ENCODE assay signal across 8 cellular contexts in the genomic region with DNA sequence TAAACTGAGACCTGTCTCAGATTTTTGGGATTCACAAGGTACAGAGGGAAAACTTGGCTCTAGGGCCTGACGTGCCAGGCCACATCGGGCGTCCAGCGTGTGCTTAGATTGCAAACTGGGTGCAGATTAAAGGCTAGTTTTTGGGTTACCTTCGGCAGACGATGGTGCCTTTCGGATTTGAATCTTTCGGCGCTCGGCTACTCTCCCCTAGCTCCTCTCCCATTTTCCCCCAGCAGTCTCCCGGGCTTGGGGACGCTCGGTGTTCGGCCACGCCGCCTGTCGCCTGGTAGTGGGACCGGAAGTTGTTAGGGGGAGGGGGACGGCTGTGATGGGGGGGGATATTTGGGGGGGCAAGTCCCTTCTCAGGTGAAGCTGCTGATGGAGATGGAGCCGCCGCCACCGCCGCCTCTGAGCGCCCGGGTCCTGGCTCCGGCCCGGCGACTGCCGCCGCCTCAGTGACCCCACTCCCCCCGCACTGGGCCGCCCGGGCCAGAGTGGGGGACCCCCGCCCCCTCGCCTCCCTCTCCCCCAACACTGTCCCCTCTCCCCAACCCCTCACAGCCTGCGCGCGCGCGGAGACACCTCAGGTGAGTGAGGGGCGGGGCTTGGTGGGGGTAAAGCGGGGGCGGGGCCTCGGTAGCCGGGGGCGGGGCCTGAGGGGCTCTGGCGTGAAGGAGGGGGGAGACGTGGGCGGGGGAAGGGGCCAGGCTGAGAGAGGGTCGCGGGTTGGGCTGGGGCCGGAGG. TPM values are rescaled to one million over a fixed set of nuclear protein-coding genes. Genes with fewer than 3 reads are reported as not detected.
A peak's percentile ranks its signal among the peaks of the same experiment; 100 is the strongest.
DNase-seq lines count a peak whose midpoint lies in the region; ATAC-seq and TF ChIP-seq lines count a peak whose summit lies in the region.

No MANE protein-coding gene starts in this region.

- ATAC-seq in GM19023 (IDR thresholded peaks at IDR 0.05; ENCODE audit: unreplicated experiment) (peak; percentile 78), HG03457 (IDR thresholded peaks at IDR 0.05; ENCODE audit: unreplicated experiment) (peak; percentile 63)

- peak; percentile 92 for DNase-seq in ACHN
- peak; percentile 87 for DNase-seq in NCI-H748 treated with DMSO at 0.1 percent for 48 hours (lab: John Stamatoyannopoulos, UW)
- DNase-seq in activated CD4-positive, alpha-beta memory T cell treated with anti-CD3 and anti-CD28 coated beads for 36 hours, result peak; percentile 88
- peak; percentile 96 for DNase-seq in ecto neural progenitor cell (ENCODE audit: low spot score)
- peak; percentile 78 to 96 for DNase-seq in lower leg skin (ENCODE audit: low spot score in 2 of 2)
- DNase-seq in stimulated activated CD4-positive, alpha-beta T cell treated with anti-CD3 and anti-CD28 coated beads, Interleukin-4, amount 100 ng/mL, for 1 hour, result peak; percentile 78

- CTCF ChIA-PET in activated CD4-positive, alpha-beta memory T cell treated with anti-CD3 and anti-CD28 coated beads for 36 hours (lab: Charles Lee), result interaction anchor here (1.1 to 6.9 kb wide), 3 partner anchors 11 to 22 kb away, joined by 4 to 49 read pairs (median 7); a partner anchor contains a TSS

- H3K4me1 Mint-ChIP-seq in activated CD4-positive, alpha-beta memory T cell treated with anti-CD3 and anti-CD28 coated beads for 36 hours (ENCODE audit: low read depth), result peaks cover 24% of the 10 kb centered on the region

- H3K36me3 Mint-ChIP-seq in activated CD4-positive, alpha-beta memory T cell treated with anti-CD3 and anti-CD28 coated beads for 36 hours, result no peaks in the 10 kb centered on the region

- POLR2A ChIA-PET in activated CD4-positive, alpha-beta memory T cell treated with anti-CD3 and anti-CD28 coated beads for 36 hours (lab: Charles Lee), result interaction anchor here (1.0 to 1.4 kb wide), 6 partner anchors 8 to 97 kb away, joined by 3 to 5 read pairs (median 4); a partner anchor contains a TSS

- peak overlapping the region; percentile 69 for H3K27ac Mint-ChIP-seq in activated CD4-positive, alpha-beta memory T cell treated with anti-CD3 and anti-CD28 coated beads for 36 hours

- peak overlapping the region; percentile 83 for H3K4me3 ChIP-seq in lower leg skin (ENCODE audit: low read depth, poor library complexity, severe bottlenecking)

- peak overlapping the region; percentile 79 for H3K4me3 Mint-ChIP-seq in activated CD4-positive, alpha-beta memory T cell treated with anti-CD3 and anti-CD28 coated beads for 36 hours

- intact Hi-C loops in activated CD4-positive, alpha-beta memory T cell treated with anti-CD3 and anti-CD28 coated beads for 36 hours (cut with micrococcal nuclease), result loop anchor here (1.0 to 2.0 kb wide), 2 partner anchors 14 to 35 kb away; a partner anchor contains a TSS
- intact Hi-C loops in lower leg skin (cut with DNase I; ENCODE audit: low total_unique reads), result no loop called here

- H3K9me3 Mint-ChIP-seq in activated CD4-positive, alpha-beta memory T cell treated with anti-CD3 and anti-CD28 coated beads for 36 hours, result no peaks in the 10 kb centered on the region

- no peak for TF ChIP-seq CTCF in lower leg skin (IDR thresholded peaks at IDR 0.05)

- in situ Hi-C loops in ACHN (cut with HindIII; ENCODE audit: low pct_ligation_motif_present, low pct_unique_long_range_greater_than_20kb, low sequenced_read_pairs), result no loop called here

- WGBS in lower leg skin, 2 donors, result 0 to 1% methylated on average over 47 to 52 of the region's 52 CpGs

- no peak for TF ChIP-seq POLR2A in lower leg skin (IDR thresholded peaks at IDR 0.05)

- no peaks in the 10 kb centered on the region for H3K27me3 Mint-ChIP-seq in activated CD4-positive, alpha-beta memory T cell treated with anti-CD3 and anti-CD28 coated beads for 36 hours

RNA-seq across cellular contexts. Expression of a gene that starts 10.2 kb away (rescaled TPM):
- 1 to 10 TPM; 2.4 to 2.7 TPM for total RNA-seq in activated CD4-positive, alpha-beta memory T cell treated with anti-CD3 and anti-CD28 coated beads for 36 hours
- total RNA-seq in lower leg skin, result 10 to 100 TPM in 3 of 4 donors, 1 to 10 TPM in 1; 7.6 to 21.4 (median 13.8) TPM

RNA-seq across cellular contexts. Expression of a gene that starts 13.5 kb away (rescaled TPM):
- 10 to 100 TPM; 14.4 to 15.1 TPM for total RNA-seq in activated CD4-positive, alpha-beta memory T cell treated with anti-CD3 and anti-CD28 coated beads for 36 hours
- 1 to 10 TPM; 2.4 to 5.8 (median 3.4) TPM for total RNA-seq in lower leg skin

RNA-seq across cellular contexts. Expression of a gene that starts 33.4 kb away (rescaled TPM):
- 10 to 100 TPM; 44.8 to 46.4 TPM for total RNA-seq in activated CD4-positive, alpha-beta memory T cell treated with anti-CD3 and anti-CD28 coated beads for 36 hours
- total RNA-seq in lower leg skin, result 100 to 1,000 TPM in 3 of 4 donors, 10 to 100 TPM in 1; 96.9 to 141 (median 129) TPM

RNA-seq across cellular contexts. Expression of a gene that starts 34.4 kb away (rescaled TPM):
- 10 to 100 TPM; 28.1 to 40.7 TPM for total RNA-seq in activated CD4-positive, alpha-beta memory T cell treated with anti-CD3 and anti-CD28 coated beads for 36 hours
- 1,000 to 10,000 TPM in 1 of 4 donors, 100 to 1,000 TPM in 3; 390 to 2,886 (median 552) TPM for total RNA-seq in lower leg skin

RNA-seq across cellular contexts. Expression of a gene that starts 40.7 kb away (rescaled TPM):
- 100 to 1,000 TPM; 121 to 127 TPM for total RNA-seq in activated CD4-positive, alpha-beta memory T cell treated with anti-CD3 and anti-CD28 coated beads for 36 hours
- total RNA-seq in lower leg skin, result 10 to 100 TPM; 18.3 to 25.2 (median 24.0) TPM

Comparison
In these comparisons a context has a peak if more than half of its experiments do, and no peak if none do; other contexts are left out.
1. Peak in every context shown above with its lines: DNase-seq, ATAC-seq and H3K4me3 ChIP-seq.